In genomic region chr17:14737984-14738651, GRCh38 we compare ENCODE assay signal across 7 cellular contexts.
A peak's percentile ranks its signal among the peaks of the same experiment; 100 is the strongest.
DNase-seq lines count a peak whose midpoint lies in the region; ATAC-seq and TF ChIP-seq lines count a peak whose summit lies in the region.

No MANE protein-coding gene starts in this region.

- H4K20me1 ChIP-seq in fibroblast of lung (ENCODE audit: control insufficient read depth, extremely low read depth, insufficient read depth, low read length) = no peaks in the 10 kb centered on the region

- ATAC-seq in GM21723 (IDR thresholded peaks at IDR 0.05; ENCODE audit: unreplicated experiment) (peak; percentile 56), psoas muscle (peak; percentile 62 to 95 (median 90)), GM19463 (IDR thresholded peaks at IDR 0.05; ENCODE audit: unreplicated experiment) (no peak)

- intact Hi-C loops in psoas muscle (cut with DNase I) = no loop called here

- no peak overlapping the region for H3K4me3 ChIP-seq in fibroblast of lung (replicated peaks in 1 of 4; ENCODE audit: control extremely low read depth in 1 of 4, insufficient read depth in 1 of 4, low read depth in 3 of 4, low read length in 4 of 4)
- H3K4me3 ChIP-seq in psoas muscle = no peak overlapping the region

- H3K9me3 ChIP-seq in fibroblast of lung (ENCODE audit: control insufficient read depth, insufficient read depth, low read depth, low read length) (no peaks in the 10 kb centered on the region), psoas muscle (no peaks in the 10 kb centered on the region)

- no peak overlapping the region for H2AFZ ChIP-seq in fibroblast of lung (ENCODE audit: low read length)

- WGBS in psoas muscle, 3 donors = 40 to 48% (median 43%) methylated on average over 12 of the region's 12 CpGs

- no peaks in the 10 kb centered on the region for H3K27me3 ChIP-seq in fibroblast of lung (ENCODE audit: control insufficient read depth, insufficient read depth, low read length)
- H3K27me3 ChIP-seq in psoas muscle (ENCODE audit: insufficient read depth in 3 of 3, low read length in 2 of 3) = no peaks in the 10 kb centered on the region

- peaks cover 6% of the 10 kb centered on the region for H3K4me1 ChIP-seq in fibroblast of lung (ENCODE audit: control insufficient read depth, extremely low read depth, insufficient read depth, low read length)
- H3K4me1 ChIP-seq in psoas muscle = no peaks in the 10 kb centered on the region

- H3K79me2 ChIP-seq in fibroblast of lung (ENCODE audit: control insufficient read depth, insufficient read depth, low read length) = no peaks in the 10 kb centered on the region

- H3K9ac ChIP-seq in fibroblast of lung (ENCODE audit: insufficient read depth, low read length) = no peak overlapping the region

- DNase-seq in NOMO-1 treated with DMSO at 0.1 percent for 48 hours (lab: John Stamatoyannopoulos, UW; ENCODE audit: unreplicated experiment) (peak; percentile 91), fibroblast of lung (ENCODE audit: low read depth in 2 of 2) (peak; percentile 82 to 98), psoas muscle (peak; percentile 82 to 91), DMS53 (lab: John Stamatoyannopoulos, UW) (no peak), NCI-H526 (lab: John Stamatoyannopoulos, UW) (no peak)

- no peaks in the 10 kb centered on the region for H3K36me3 ChIP-seq in fibroblast of lung (ENCODE audit: control insufficient read depth, insufficient read depth, low read length)
- no peaks in the 10 kb centered on the region for H3K36me3 ChIP-seq in psoas muscle (ENCODE audit: insufficient read depth in 1 of 2, low read depth in 1 of 2)

- H3K4me2 ChIP-seq in fibroblast of lung (ENCODE audit: extremely low read depth, insufficient read depth, low read length) = no peak overlapping the region

- H3K27ac ChIP-seq in fibroblast of lung (ENCODE audit: insufficient read depth, low read length) = peak overlapping the region; percentile 37
- H3K27ac ChIP-seq in psoas muscle = no peak overlapping the region

- peak in 1 of 2 donors; percentile 54 for TF ChIP-seq CTCF in fibroblast of lung (conservative IDR thresholded peaks at IDR 0.05 in 1 of 2, IDR thresholded peaks at IDR 0.05 in 1 of 2; ENCODE audit: low read depth in 1 of 2, low read length in 2 of 2)
- TF ChIP-seq CTCF in psoas muscle (IDR thresholded peaks at IDR 0.05) = peak; percentile 6

Comparison
In these comparisons a context has a peak if more than half of its experiments do, and no peak if none do; other contexts are left out.
1. DNase-seq: peak in NOMO-1 treated with DMSO at 0.1 percent for 48 hours (single experiment), fibroblast of lung (2 of 2) and psoas muscle (2 of 2); none in DMS53 (single experiment) and NCI-H526 (0 of 2).